Comparison of ENCODE assay signal across 18 cellular contexts in the genomic region with DNA sequence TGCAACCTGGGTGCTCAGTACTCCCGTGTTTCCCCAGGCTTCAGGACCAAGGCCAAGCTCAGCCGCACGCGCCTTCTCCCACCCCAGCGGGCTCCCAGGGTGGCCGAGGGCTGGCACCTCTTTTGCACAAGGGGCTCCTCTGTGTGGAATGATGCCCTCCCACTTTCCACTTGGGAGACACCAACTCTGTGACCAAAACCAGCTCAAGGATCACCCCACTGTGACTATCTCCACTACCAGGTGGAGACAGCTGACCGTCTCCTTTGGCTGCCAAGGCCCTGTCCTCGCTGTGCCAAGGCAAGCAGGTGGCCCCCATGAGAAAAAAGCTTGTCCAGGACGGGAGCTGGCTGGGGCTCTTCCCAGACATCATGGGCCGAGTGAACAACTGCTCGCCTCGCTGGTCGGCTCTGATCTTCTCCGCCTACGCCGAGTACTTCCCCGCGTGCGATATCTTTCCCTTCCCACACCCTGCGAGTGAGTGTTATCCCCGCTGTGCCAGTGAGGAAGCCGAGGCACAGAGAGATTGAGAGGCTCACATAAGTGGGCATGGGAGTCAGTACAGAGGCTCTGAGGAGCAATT.
DNase-seq lines count a peak whose midpoint lies in the region; ATAC-seq, FAIRE-seq and TF ChIP-seq lines count a peak whose summit lies in the region.
"Had no signal": no experiment of that assay in that cellular context is flagged by ENCODE, and none has a peak within 500 bp of the region (broad histone marks: within the 10 kb centered on the region; RNA-seq: fewer than 3 reads in every experiment).

No MANE protein-coding gene starts in this region.

- H2BK15ac ChIP-seq in H1 (ENCODE audit: low read length), result no peak overlapping the region

- TF ChIP-seq POLR2A in H1 (IDR thresholded peaks at IDR 0.05; ENCODE audit: control extremely low read depth in 1 of 2, low read depth in 2 of 2, low read length in 2 of 2), result no peak

- POLR2A ChIA-PET in H1 (lab: Charles Lee; ENCODE audit: partially characterized antibody), result no interaction called here

- no peak overlapping the region for H3K4ac ChIP-seq in H1 (replicated peaks; ENCODE audit: insufficient read length, low read depth, low read length)

- no peaks in the 10 kb centered on the region for H3K23me2 ChIP-seq in H1 (ENCODE audit: low read depth, low read length)

- TF ChIP-seq RAD21 in H1 (IDR thresholded peaks at IDR 0.05 in 1 of 2, conservative IDR thresholded peaks at IDR 0.05 in 1 of 2; ENCODE audit: low read depth in 2 of 2, low read length in 2 of 2), result no peak

- H3K4me3 Mint-ChIP-seq in neural progenitor cell, result peak overlapping the region; percentile 61
- H3K4me3 Mint-ChIP-seq: CD4-positive, alpha-beta memory T cell; IgD-negative memory B cell had no signal

- no peak overlapping the region; the same call in 1 of the 2 replicates for H3K18ac ChIP-seq in H1 (ENCODE audit: extremely low read depth, low read length)

- H3K27me3 ChIP-seq in right atrium auricular region, result no peaks in the 10 kb centered on the region
- no peaks in the 10 kb centered on the region for H3K27me3 ChIP-seq in H1 (replicated peaks in 1 of 4; ENCODE audit: control insufficient read depth in 3 of 4, extremely low read depth in 1 of 4, insufficient read depth in 3 of 4, low read length in 3 of 4)
- no peaks in the 10 kb centered on the region for H3K27me3 ChIP-seq in neural progenitor cell

- H3K36me3 Mint-ChIP-seq in neural progenitor cell, result no peaks in the 10 kb centered on the region
- H3K36me3 Mint-ChIP-seq: CD4-positive, alpha-beta memory T cell; IgD-negative memory B cell had no signal

- H3K56ac ChIP-seq in H1 (replicated peaks; ENCODE audit: insufficient read length, low read depth, low read length), result no peak overlapping the region

- 0 out of 2 replicates have a peak overlapping the region, but pooled peaks have one; percentile 17 for H2BK12ac ChIP-seq in H1 (ENCODE audit: low read depth, low read length)

- no peak overlapping the region for H3K4me2 ChIP-seq in H1 (ENCODE audit: insufficient read depth in 1 of 2, low read depth in 2 of 2, low read length in 2 of 2)
- H3K4me2 ChIP-seq in neural progenitor cell, result no peak overlapping the region
- H3K4me2 ChIP-seq: A549 had no signal

- no peak overlapping the region for H2BK5ac ChIP-seq in H1 (ENCODE audit: low read depth, low read length)

- H2AK5ac ChIP-seq in H1 (ENCODE audit: low read depth, low read length), result no peak overlapping the region

- H3K4me3 ChIP-seq in right atrium auricular region (no peak overlapping the region), H1 (ENCODE audit: extremely low read depth in 1 of 4, insufficient read depth in 2 of 4, low read depth in 3 of 4, low read length in 4 of 4) (no peak overlapping the region), neural progenitor cell (no peak overlapping the region)
- H3K4me3 ChIP-seq: A549, SK-N-MC had no signal

- TF ChIP-seq CTCF in right atrium auricular region (IDR thresholded peaks at IDR 0.05) (no peak), H1 (IDR thresholded peaks at IDR 0.05; ENCODE audit: control extremely low read depth in 1 of 3, insufficient read depth in 1 of 3, low read depth in 1 of 3, low read length in 3 of 3) (no peak), neural progenitor cell (IDR thresholded peaks at IDR 0.05) (no peak)

- CTCF ChIA-PET in H1 (lab: Charles Lee; ENCODE audit: partially characterized antibody), result no interaction called here

- peaks cover 0 to 2% of the 10 kb centered on the region in 2 experiments for H4K20me1 ChIP-seq in H1 (replicated peaks in 1 of 2; ENCODE audit: control insufficient read depth in 1 of 2, insufficient read depth in 2 of 2, low read length in 2 of 2)
- no peaks in the 10 kb centered on the region for H4K20me1 ChIP-seq in neural progenitor cell (ENCODE audit: low read depth)

- H3K36me3 ChIP-seq in right atrium auricular region, result no peaks in the 10 kb centered on the region
- no peaks in the 10 kb centered on the region for H3K36me3 ChIP-seq in H1 (ENCODE audit: control insufficient read depth in 2 of 4, insufficient read depth in 4 of 4, low read length in 3 of 4)
- no peaks in the 10 kb centered on the region for H3K36me3 ChIP-seq in neural progenitor cell

- peaks cover 6% of the 10 kb centered on the region for H3K4me1 Mint-ChIP-seq in neural progenitor cell
- H3K4me1 Mint-ChIP-seq: CD4-positive, alpha-beta memory T cell; IgD-negative memory B cell had no signal

- H3K79me2 ChIP-seq in H1 (ENCODE audit: control insufficient read depth in 1 of 2, insufficient read depth in 2 of 2, low read length in 2 of 2) (no peaks in the 10 kb centered on the region), neural progenitor cell (ENCODE audit: low read depth) (no peaks in the 10 kb centered on the region)

- no peak overlapping the region for H3K27ac Mint-ChIP-seq in neural progenitor cell
- H3K27ac Mint-ChIP-seq: CD4-positive, alpha-beta memory T cell; IgD-negative memory B cell had no signal

- H4K8ac ChIP-seq in H1 (ENCODE audit: extremely low read depth, insufficient read depth, low read length), result no peak overlapping the region

- H2AFZ ChIP-seq in H1 (ENCODE audit: low read length), result no peak overlapping the region
- no peak overlapping the region for H2AFZ ChIP-seq in neural progenitor cell (replicated peaks)

- H3F3A ChIP-seq in neural progenitor cell (ENCODE audit: low read depth), result no peaks in the 10 kb centered on the region

- H3K27ac ChIP-seq in right atrium auricular region, result no peak overlapping the region
- H3K27ac ChIP-seq in H1 (ENCODE audit: low read depth, low read length), result no peak overlapping the region
- no peak overlapping the region for H3K27ac ChIP-seq in neural progenitor cell
- H3K27ac ChIP-seq: A549, SK-N-MC had no signal

- WGBS in H1 (ENCODE audit: extremely low coverage in 1 of 2, insufficient coverage in 1 of 2, insufficient read length in 1 of 2, insufficient replicate concordance in 2 of 2, low coverage in 1 of 2, low lambda C conversion rate in 2 of 2, missing lambda C conversion rate in 1 of 2), 2 experiments, result 95% methylated on average over 17 of the region's 22 CpGs; no CpG with 5 or more reads in 1 of the 2 experiments

- no peaks in the 10 kb centered on the region for H3K9me3 Mint-ChIP-seq in neural progenitor cell
- H3K9me3 Mint-ChIP-seq: CD4-positive, alpha-beta memory T cell; IgD-negative memory B cell had no signal

- no peak overlapping the region for H3K23ac ChIP-seq in H1 (ENCODE audit: insufficient read length)

- no peak overlapping the region for H3K14ac ChIP-seq in H1 (ENCODE audit: insufficient read length)

- no peak overlapping the region for H4K5ac ChIP-seq in H1 (ENCODE audit: insufficient read length, low read depth, low read length)

- FAIRE-seq in H1 (lab: Jason Lieb, UNC), result no peak
- FAIRE-seq: A549, GM12891 had no signal

- intact Hi-C loops in left cardiac atrium (cut with DNase I), result no loop called here

- H3K9me3 ChIP-seq in right atrium auricular region (no peaks in the 10 kb centered on the region), H1 (ENCODE audit: insufficient read depth in 2 of 2, low read depth in 1 of 2, low read length in 1 of 2) (no peaks in the 10 kb centered on the region), neural progenitor cell (ENCODE audit: low read depth) (no peaks in the 10 kb centered on the region)

- peaks cover 6% of the 10 kb centered on the region for H3K27me3 Mint-ChIP-seq in neural progenitor cell (ENCODE audit: insufficient read depth, low read depth)

- DNase-seq in left cardiac atrium, result peak; percentile 13
- no peak for DNase-seq in right atrium auricular region (ENCODE audit: low spot score)
- DNase-seq in H1 (ENCODE audit: low read depth in 1 of 2, low spot score in 2 of 2), result no peak
- DNase-seq in neural progenitor cell (ENCODE audit: low spot score), result no peak
- DNase-seq in HuH-7 (ENCODE audit: low spot score), result no peak
- DNase-seq in EL, result no peak
- no peak for DNase-seq in NCI-H1930 (lab: John Stamatoyannopoulos, UW)
- no peak for DNase-seq in NCI-H2029 treated with DMSO at 0.1 percent for 48 hours (lab: John Stamatoyannopoulos, UW)
- DNase-seq: CD4-positive, alpha-beta memory T cell; Karpas-422; NCI-H1417 treated with DMSO at 0.1 percent for 48 hours; NCI-H187 treated with DMSO at 0.1 percent for 48 hours; NCI-H69 had no signal

- no peaks in the 10 kb centered on the region for H3K4me1 ChIP-seq in right atrium auricular region
- peaks cover 5 to 20% (median 11%) of the 10 kb centered on the region in 4 experiments for H3K4me1 ChIP-seq in H1 (replicated peaks in 1 of 4; ENCODE audit: control insufficient read depth in 3 of 4, insufficient read depth in 4 of 4, low read length in 3 of 4)
- peaks cover 9% of the 10 kb centered on the region for H3K4me1 ChIP-seq in neural progenitor cell
- H3K4me1 ChIP-seq: A549 had no signal

- peak in 1 of 2 donors; percentile 38 for ATAC-seq in left cardiac atrium
- ATAC-seq: A549, Panc1 had no signal

- H3K9ac ChIP-seq in H1 (replicated peaks in 1 of 4; ENCODE audit: extremely low read depth in 1 of 4, low read depth in 3 of 4, low read length in 3 of 4) (no peak overlapping the region), neural progenitor cell (no peak overlapping the region)

- H4K91ac ChIP-seq in H1 (replicated peaks; ENCODE audit: insufficient read length, low read length), result no peak overlapping the region

- H2BK120ac ChIP-seq in H1 (replicated peaks; ENCODE audit: low read depth, low read length), result no peak overlapping the region

- no peak for TF ChIP-seq EP300 in H1 (IDR thresholded peaks at IDR 0.05; ENCODE audit: borderline replicate concordance in 1 of 2, low read depth in 2 of 2, low read length in 2 of 2)

- no peak overlapping the region for H2BK20ac ChIP-seq in H1 (ENCODE audit: low read length)

- no peaks in the 10 kb centered on the region for H3K79me1 ChIP-seq in H1 (ENCODE audit: low read depth, low read length)

TF ChIP-seq in H1, 55 proteins besides CTCF, POLR2A, EP300 and RAD21 (continues in another document):
- TF ChIP-seq CBX8 (IDR thresholded peaks at IDR 0.05; ENCODE audit: borderline replicate concordance, low read depth, low read length) (no peak), SP2 (IDR thresholded peaks at IDR 0.05; ENCODE audit: low read length) (no peak), KDM1A (IDR thresholded peaks at IDR 0.05; ENCODE audit: borderline replicate concordance, low read length) (no peak), SP4 (IDR thresholded peaks at IDR 0.05; ENCODE audit: low read length) (no peak), RXRA (IDR thresholded peaks at IDR 0.05; ENCODE audit: insufficient read depth, low read depth, low read length) (no peak)
- TF ChIP-seq, protein P1, sequence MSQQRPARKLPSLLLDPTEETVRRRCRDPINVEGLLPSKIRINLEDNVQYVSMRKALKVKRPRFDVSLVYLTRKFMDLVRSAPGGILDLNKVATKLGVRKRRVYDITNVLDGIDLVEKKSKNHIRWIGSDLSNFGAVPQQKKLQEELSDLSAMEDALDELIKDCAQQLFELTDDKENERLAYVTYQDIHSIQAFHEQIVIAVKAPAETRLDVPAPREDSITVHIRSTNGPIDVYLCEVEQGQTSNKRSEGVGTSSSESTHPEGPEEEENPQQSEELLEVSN (IDR thresholded peaks at IDR 0.05), result no peak
